In the genomic region with DNA sequence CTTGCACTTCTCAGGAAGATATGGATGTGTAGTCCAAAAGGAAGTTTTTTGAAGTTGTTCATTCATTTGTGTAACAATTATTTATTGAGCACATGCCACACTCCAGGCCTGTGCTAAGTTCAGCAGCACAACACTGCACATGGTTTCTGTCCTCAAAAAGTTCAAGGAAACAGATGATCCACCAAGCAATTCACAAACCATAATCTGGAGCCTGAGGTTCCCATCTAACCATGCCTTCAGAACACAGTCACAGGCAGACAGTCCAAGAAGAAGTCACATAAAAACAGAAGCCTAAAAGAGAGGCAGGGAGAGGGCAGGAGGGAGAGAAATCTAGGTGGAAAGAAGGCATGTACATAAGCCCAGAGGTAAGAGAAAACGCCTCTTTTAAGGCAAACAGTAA, we compare ENCODE assay signal across 35 cellular contexts. TPM values are rescaled to one million over a fixed set of nuclear protein-coding genes. Genes with fewer than 3 reads are reported as not detected.
DNase-seq lines count a peak whose midpoint lies in the region; ATAC-seq, FAIRE-seq and TF ChIP-seq lines count a peak whose summit lies in the region.
"Had no signal": no experiment of that assay in that cellular context is flagged by ENCODE, and none has a peak within 500 bp of the region (broad histone marks: within the 10 kb centered on the region; RNA-seq: fewer than 3 reads in every experiment).

No MANE protein-coding gene starts in this region.

- POLR2A ChIA-PET in naive thymus-derived CD4-positive, alpha-beta T cell (lab: Charles Lee) = interaction anchor here (3.3 to 4.3 kb wide), 2 partner anchors 13 to 26 kb away, joined by 18 read pairs; no protein-coding TSS in a partner anchor
- POLR2A ChIA-PET in MCF 10A (lab: Yijun Ruan, JAX) = no interaction called here

- intact Hi-C loops in naive thymus-derived CD4-positive, alpha-beta T cell (cut with micrococcal nuclease) = loop anchor here (2.0 to 5.0 kb wide), 2 partner anchors 35 to 37 kb away; no protein-coding TSS in a partner anchor
- intact Hi-C loops in MCF 10A (cut with micrococcal nuclease) (no loop called here), pancreas (cut with DNase I) (no loop called here)

- H3K79me2 ChIP-seq in OCI-LY1 (ENCODE audit: insufficient read depth, low read length) = peaks cover 59% of the 10 kb centered on the region
- H3K79me2 ChIP-seq: parathyroid adenoma had no signal

- no peak overlapping the region for H3K4me3 Mint-ChIP-seq in naive thymus-derived CD4-positive, alpha-beta T cell
- H3K4me3 Mint-ChIP-seq in MCF 10A (ENCODE audit: unreplicated experiment) = no peak overlapping the region
- H3K4me3 Mint-ChIP-seq: activated CD4-positive, alpha-beta memory T cell treated with anti-CD3 and anti-CD28 coated beads for 36 hours; activated T-helper 1 cell treated with anti-CD3 and anti-CD28 coated beads, Interleukin-12 subunit alpha, Interleukin-12 subunit beta, Interleukin-2, Interleukin-4 antibody, amounts not matched to agents 30 ng/mL and 10 ng/mL and 1 ng/mL, durations not matched to agents 14 hours and 24 hours and 36 hours; HFFc6; nephron progenitor cell; stimulated activated effector memory CD8-positive, alpha-beta T cell treated with anti-CD3 and anti-CD28 coated beads, Interleukin-12 subunit alpha, Interleukin-12 subunit beta, amount 100 ng/mL, for 72 hours had no signal

- no TSS peak for BruUV-seq in MCF 10A (replicated peaks; lab: Mats Ljungman, UMichigan)

- H3K9me2 ChIP-seq in OCI-LY1 (ENCODE audit: low read depth, low read length) = no peaks in the 10 kb centered on the region

- CTCF ChIA-PET in naive thymus-derived CD4-positive, alpha-beta T cell (lab: Charles Lee) = interaction anchor here (1.1 to 7.9 kb wide), 6 partner anchors 15 to 245 kb away, joined by 3 to 46 read pairs (median 10); a partner anchor contains a TSS
- CTCF ChIA-PET in MCF 10A (lab: Yijun Ruan, JAX) = interaction anchor here (0.7 to 0.9 kb wide), 2 partner anchors 33 to 288 kb away, joined by 3 read pairs; no protein-coding TSS in a partner anchor

- peaks cover 0 to 18% (median 12%) of the 10 kb centered on the region in 5 donors for H3K36me3 Mint-ChIP-seq in naive thymus-derived CD4-positive, alpha-beta T cell
- H3K36me3 Mint-ChIP-seq in MCF 10A (ENCODE audit: insufficient read depth, unreplicated experiment) = no peaks in the 10 kb centered on the region
- H3K36me3 Mint-ChIP-seq: stimulated activated effector memory CD8-positive, alpha-beta T cell treated with anti-CD3 and anti-CD28 coated beads, Interleukin-12 subunit alpha, Interleukin-12 subunit beta, amount 100 ng/mL, for 72 hours had no signal

- H3K9me3 ChIP-seq in BLaER1 (no peaks in the 10 kb centered on the region), OCI-LY1 (ENCODE audit: low read length) (no peaks in the 10 kb centered on the region), pancreas (no peaks in the 10 kb centered on the region)
- no peaks in the 10 kb centered on the region for H3K9me3 ChIP-seq in naive thymus-derived CD4-positive, alpha-beta T cell (ENCODE audit: control insufficient read depth in 2 of 3, low read length in 3 of 3)
- H3K9me3 ChIP-seq: heart left ventricle had no signal

- H4K20me1 ChIP-seq in BLaER1 (no peaks in the 10 kb centered on the region), OCI-LY1 (ENCODE audit: insufficient read depth, low read length) (no peaks in the 10 kb centered on the region)

- DNase-seq in naive thymus-derived CD4-positive, alpha-beta T cell = no peak
- DNase-seq in MCF 10A (ENCODE audit: unreplicated experiment) (no peak), NCI-H774 (lab: John Stamatoyannopoulos, UW) (no peak), NOMO-1 (lab: John Stamatoyannopoulos, UW; ENCODE audit: unreplicated experiment in 2 of 2) (no peak), pancreas (no peak)
- DNase-seq: 8988T; activated CD4-positive, alpha-beta memory T cell treated with anti-CD3 and anti-CD28 coated beads for 36 hours; activated CD4-positive, CD25-positive, alpha-beta regulatory T cell treated with anti-CD3 and anti-CD28 coated beads, Interleukin-2, amount 50 U/mL, for 72 hours; activated CD8-positive, alpha-beta memory T cell treated with anti-CD3 and anti-CD28 coated beads, Interleukin-2, amount 50 U/mL, for 4 hours; activated naive CD4-positive, alpha-beta T cell treated with anti-CD3 and anti-CD28 coated beads, Interleukin-2, amount 50 U/mL, for 16 hours; amygdala; heart left ventricle; HFFc6; KG1; kidney; NCI-H1048; NCI-H1694 treated with DMSO at 0.1 percent for 48 hours; NCI-H2171; NCI-H510A treated with DMSO at 0.1 percent for 48 hours; nephron progenitor cell; right cardiac atrium; RPMI8226; stimulated activated CD4-positive, alpha-beta T cell treated with anti-CD3 and anti-CD28 coated beads, Interleukin-12 subunit alpha, Interleukin-12 subunit beta, amount 100 ng/mL, for 4 hours; stimulated activated CD4-positive, alpha-beta T cell treated with anti-CD3 and anti-CD28 coated beads, Interleukin-4, amount 100 ng/mL, for 24 hours had no signal

- H3K4me1 ChIP-seq in BLaER1 = peaks cover 94% of the 10 kb centered on the region
- H3K4me1 ChIP-seq in OCI-LY1 (ENCODE audit: insufficient read depth, low read length, severe bottlenecking) = peaks cover 87% of the 10 kb centered on the region
- H3K4me1 ChIP-seq in naive thymus-derived CD4-positive, alpha-beta T cell (ENCODE audit: control insufficient read depth in 2 of 2, insufficient read depth in 2 of 2, low read length in 2 of 2) = peaks cover 68 to 70% of the 10 kb centered on the region in 2 donors
- H3K4me1 ChIP-seq in pancreas = no peaks in the 10 kb centered on the region
- H3K4me1 ChIP-seq: parathyroid adenoma had no signal

- peak overlapping the region; percentile 85 for H3K9ac ChIP-seq in BLaER1
- peak overlapping the region; percentile 95 for H3K9ac ChIP-seq in OCI-LY1 (ENCODE audit: low read length)
- H3K9ac ChIP-seq: parathyroid adenoma had no signal

- no peak for ATAC-seq in naive thymus-derived CD4-positive, alpha-beta T cell
- ATAC-seq in pancreas = no peak
- ATAC-seq: heart left ventricle, right cardiac atrium had no signal

- no peak for FAIRE-seq in pancreas (lab: Jason Lieb, UNC)
- FAIRE-seq: kidney, TTC549 had no signal

- no peak overlapping the region for H3K27ac Mint-ChIP-seq in naive thymus-derived CD4-positive, alpha-beta T cell
- no peak overlapping the region for H3K27ac Mint-ChIP-seq in MCF 10A (ENCODE audit: low read depth, unreplicated experiment)
- H3K27ac Mint-ChIP-seq: activated CD4-positive, alpha-beta memory T cell treated with anti-CD3 and anti-CD28 coated beads for 36 hours; activated T-helper 1 cell treated with anti-CD3 and anti-CD28 coated beads, Interleukin-12 subunit alpha, Interleukin-12 subunit beta, Interleukin-2, Interleukin-4 antibody, amounts not matched to agents 30 ng/mL and 10 ng/mL and 1 ng/mL, durations not matched to agents 14 hours and 24 hours and 36 hours; HFFc6; nephron progenitor cell; stimulated activated effector memory CD8-positive, alpha-beta T cell treated with anti-CD3 and anti-CD28 coated beads, Interleukin-12 subunit alpha, Interleukin-12 subunit beta, amount 100 ng/mL, for 72 hours had no signal

- peak overlapping the region; percentile 88 for H3K27ac ChIP-seq in BLaER1
- H3K27ac ChIP-seq in OCI-LY1 (ENCODE audit: low read depth, low read length, poor library complexity, severe bottlenecking) = peak overlapping the region; percentile 93
- H3K27ac ChIP-seq in naive thymus-derived CD4-positive, alpha-beta T cell (ENCODE audit: low read depth, low read length) = peak overlapping the region; percentile 99
- no peak overlapping the region for H3K27ac ChIP-seq in pancreas
- H3K27ac ChIP-seq: parathyroid adenoma had no signal

- peaks cover 0 to 2% (median 0%) of the 10 kb centered on the region in 11 donors for H3K9me3 Mint-ChIP-seq in naive thymus-derived CD4-positive, alpha-beta T cell
- H3K9me3 Mint-ChIP-seq in MCF 10A (ENCODE audit: unreplicated experiment) = no peaks in the 10 kb centered on the region
- H3K9me3 Mint-ChIP-seq: activated CD4-positive, alpha-beta memory T cell treated with anti-CD3 and anti-CD28 coated beads for 36 hours; activated T-helper 1 cell treated with anti-CD3 and anti-CD28 coated beads, Interleukin-12 subunit alpha, Interleukin-12 subunit beta, Interleukin-2, Interleukin-4 antibody, amounts not matched to agents 30 ng/mL and 10 ng/mL and 1 ng/mL, durations not matched to agents 14 hours and 24 hours and 36 hours; HFFc6; nephron progenitor cell; stimulated activated effector memory CD8-positive, alpha-beta T cell treated with anti-CD3 and anti-CD28 coated beads, Interleukin-12 subunit alpha, Interleukin-12 subunit beta, amount 100 ng/mL, for 72 hours had no signal

- TF ChIP-seq CTCF in GM12875 (IDR thresholded peaks at IDR 0.05; ENCODE audit: borderline replicate concordance, insufficient read depth, low read depth, low read length) = no peak
- no peak for TF ChIP-seq CTCF in OCI-LY1 (IDR thresholded peaks at IDR 0.05; ENCODE audit: low read length)
- no peak for TF ChIP-seq CTCF in MCF 10A (IDR thresholded peaks at IDR 0.05; ENCODE audit: unreplicated experiment)
- TF ChIP-seq CTCF in pancreas (IDR thresholded peaks at IDR 0.05) = no peak

- H3K4me2 ChIP-seq in BLaER1 (peak overlapping the region; percentile 88), OCI-LY1 (ENCODE audit: low read length) (peak overlapping the region; percentile 90)

- H3F3A ChIP-seq in OCI-LY1 (ENCODE audit: insufficient read depth, low read length) = no peaks in the 10 kb centered on the region

- H3K4me3 ChIP-seq in BLaER1 (peak overlapping the region; percentile 69), GM12875 (ENCODE audit: low read depth, low read length) (peak overlapping the region; percentile 70), OCI-LY1 (ENCODE audit: low read depth, low read length, poor library complexity, severe bottlenecking) (peak overlapping the region; percentile 80), pancreas (peak overlapping the region in 1 of 4 donors; percentile 17)
- H3K4me3 ChIP-seq in naive thymus-derived CD4-positive, alpha-beta T cell (ENCODE audit: low read length) = peak overlapping the region; percentile 90

- H2AFZ ChIP-seq in OCI-LY1 (ENCODE audit: low read length) = no peak overlapping the region
- H2AFZ ChIP-seq: parathyroid adenoma had no signal

- H3K36me3 ChIP-seq in BLaER1 = peaks cover 12% of the 10 kb centered on the region; the same call in 1 of the 2 replicates
- peaks cover 7% of the 10 kb centered on the region; the same call in 1 of the 2 replicates for H3K36me3 ChIP-seq in OCI-LY1 (ENCODE audit: insufficient read depth, low read length)
- peaks cover 0 to 5% (median 0%) of the 10 kb centered on the region in 3 experiments for H3K36me3 ChIP-seq in naive thymus-derived CD4-positive, alpha-beta T cell (ENCODE audit: control insufficient read depth in 2 of 3, insufficient read depth in 3 of 3, low read length in 3 of 3)
- H3K36me3 ChIP-seq in pancreas = no peaks in the 10 kb centered on the region
- H3K36me3 ChIP-seq: heart left ventricle had no signal

- H3K27me3 ChIP-seq in BLaER1 (no peaks in the 10 kb centered on the region), OCI-LY1 (ENCODE audit: insufficient read depth, low read length) (no peaks in the 10 kb centered on the region), pancreas (no peaks in the 10 kb centered on the region)
- H3K27me3 ChIP-seq in naive thymus-derived CD4-positive, alpha-beta T cell (ENCODE audit: control insufficient read depth in 2 of 2, insufficient read depth in 2 of 2, low read length in 2 of 2) = no peaks in the 10 kb centered on the region

- 42 to 50% methylated on average over 1 of the region's 1 CpG for WGBS in pancreas, 2 donors

- peaks cover 21 to 38% (median 27%) of the 10 kb centered on the region in 7 donors for H3K4me1 Mint-ChIP-seq in naive thymus-derived CD4-positive, alpha-beta T cell
- H3K4me1 Mint-ChIP-seq in MCF 10A (ENCODE audit: insufficient read depth, unreplicated experiment) = no peaks in the 10 kb centered on the region
- H3K4me1 Mint-ChIP-seq: nephron progenitor cell had no signal

- H3K27me3 Mint-ChIP-seq in naive thymus-derived CD4-positive, alpha-beta T cell = no peaks in the 10 kb centered on the region
- peaks cover 10% of the 10 kb centered on the region for H3K27me3 Mint-ChIP-seq in MCF 10A (ENCODE audit: insufficient read depth, unreplicated experiment)
- H3K27me3 Mint-ChIP-seq: activated CD4-positive, alpha-beta memory T cell treated with anti-CD3 and anti-CD28 coated beads for 36 hours had no signal

RNA-seq across cellular contexts. Expression of a gene that starts 1.9 kb away (rescaled TPM):
- 100 to 1,000 TPM; 253 to 438 (median 358) TPM for total RNA-seq in naive thymus-derived CD4-positive, alpha-beta T cell
- 100 to 1,000 TPM; 200 to 223 TPM for polyA plus RNA-seq in naive thymus-derived CD4-positive, alpha-beta T cell
- total RNA-seq in MCF 10A (2022) (not detected in 2 replicates), pancreas (1 to 10 TPM in 4 of 6 donors, under 1 TPM in 2; 0.37 to 5.1 (median 1.5) TPM)
- under 1 TPM; 0.61 to 0.84 TPM for polyA plus RNA-seq in pancreas
- total RNA-seq: chondrocyte, fibroblast of villous mesenchyme, G401, HFFc6, SK-MEL-5 had no signal

RNA-seq across cellular contexts. Expression of a gene that starts 29.3 kb away (rescaled TPM):
- 10 to 100 TPM in 2 of 5 experiments, 1 to 10 TPM in 3; 1.9 to 39.3 (median 7.7) TPM for total RNA-seq in naive thymus-derived CD4-positive, alpha-beta T cell
- under 1 TPM; 0.21 to 0.52 TPM for polyA plus RNA-seq in naive thymus-derived CD4-positive, alpha-beta T cell
- total RNA-seq in MCF 10A (2022) (8.6 and 26.3 TPM in 2 replicates), pancreas (1 to 10 TPM in 2 of 6 donors, under 1 TPM in 4; 0.32 to 6.5 (median 0.71) TPM)
- polyA plus RNA-seq in pancreas = under 1 TPM; 0.12 to 0.34 TPM
- total RNA-seq: chondrocyte, fibroblast of villous mesenchyme, G401, HFFc6 had no signal

Comparison
In these comparisons a context has a peak if more than half of its experiments do, and no peak if none do; other contexts are left out.
1. H3K27ac ChIP-seq: peak in BLaER1 (single experiment), OCI-LY1 (single experiment) and naive thymus-derived CD4-positive, alpha-beta T cell (single experiment); none in pancreas (0 of 4).
2. RNA of a gene that starts 1.9 kb away (total RNA-seq): 253 to 438 TPM in naive thymus-derived CD4-positive, alpha-beta T cell; 0.37 to 5.1 TPM in pancreas and not detected in MCF 10A; every median in the first group is over 10 times any median in the second.
3. intact Hi-C loops: an anchor here in naive thymus-derived CD4-positive, alpha-beta T cell (2.0 to 5.0 kb wide); none called in MCF 10A and pancreas.